ENCODE assay signal across 1 cellular context in genomic region chr11:86358720-86359119, GRCh38.
TF ChIP-seq lines count a peak whose summit lies in the region.

No MANE protein-coding gene starts in this region.

TF ChIP-seq in WTC11, 78 proteins besides CTCF, POLR2A, EP300 and RAD21 (continued from another document):
- TF ChIP-seq MXD4 (CRISPR knock-in tag; IDR thresholded peaks at IDR 0.05; ENCODE audit: borderline replicate concordance) (peak; percentile 78; the same call in 1 of the 2 replicates), NFE2L1 (CRISPR knock-in tag; IDR thresholded peaks at IDR 0.05) (no peak), ZNF396 (CRISPR knock-in tag; IDR thresholded peaks at IDR 0.05; ENCODE audit: borderline replicate concordance) (peak; percentile 13; the same call in 1 of the 2 replicates), ZBTB43 (CRISPR knock-in tag; IDR thresholded peaks at IDR 0.05) (no peak), IRF2 (CRISPR knock-in tag; IDR thresholded peaks at IDR 0.05; ENCODE audit: borderline replicate concordance, low read depth) (no peak), SMAD3 (CRISPR knock-in tag; IDR thresholded peaks at IDR 0.05; ENCODE audit: borderline replicate concordance) (no peak)
- TF ChIP-seq, protein P1, sequence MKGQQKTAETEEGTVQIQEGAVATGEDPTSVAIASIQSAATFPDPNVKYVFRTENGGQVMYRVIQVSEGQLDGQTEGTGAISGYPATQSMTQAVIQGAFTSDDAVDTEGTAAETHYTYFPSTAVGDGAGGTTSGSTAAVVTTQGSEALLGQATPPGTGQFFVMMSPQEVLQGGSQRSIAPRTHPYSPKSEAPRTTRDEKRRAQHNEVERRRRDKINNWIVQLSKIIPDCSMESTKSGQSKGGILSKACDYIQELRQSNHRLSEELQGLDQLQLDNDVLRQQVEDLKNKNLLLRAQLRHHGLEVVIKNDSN (CRISPR knock-in tag; IDR thresholded peaks at IDR 0.05): no peak
TF ChIP-seq in WTC11: peak in this region for 4.
